In the genomic region with DNA sequence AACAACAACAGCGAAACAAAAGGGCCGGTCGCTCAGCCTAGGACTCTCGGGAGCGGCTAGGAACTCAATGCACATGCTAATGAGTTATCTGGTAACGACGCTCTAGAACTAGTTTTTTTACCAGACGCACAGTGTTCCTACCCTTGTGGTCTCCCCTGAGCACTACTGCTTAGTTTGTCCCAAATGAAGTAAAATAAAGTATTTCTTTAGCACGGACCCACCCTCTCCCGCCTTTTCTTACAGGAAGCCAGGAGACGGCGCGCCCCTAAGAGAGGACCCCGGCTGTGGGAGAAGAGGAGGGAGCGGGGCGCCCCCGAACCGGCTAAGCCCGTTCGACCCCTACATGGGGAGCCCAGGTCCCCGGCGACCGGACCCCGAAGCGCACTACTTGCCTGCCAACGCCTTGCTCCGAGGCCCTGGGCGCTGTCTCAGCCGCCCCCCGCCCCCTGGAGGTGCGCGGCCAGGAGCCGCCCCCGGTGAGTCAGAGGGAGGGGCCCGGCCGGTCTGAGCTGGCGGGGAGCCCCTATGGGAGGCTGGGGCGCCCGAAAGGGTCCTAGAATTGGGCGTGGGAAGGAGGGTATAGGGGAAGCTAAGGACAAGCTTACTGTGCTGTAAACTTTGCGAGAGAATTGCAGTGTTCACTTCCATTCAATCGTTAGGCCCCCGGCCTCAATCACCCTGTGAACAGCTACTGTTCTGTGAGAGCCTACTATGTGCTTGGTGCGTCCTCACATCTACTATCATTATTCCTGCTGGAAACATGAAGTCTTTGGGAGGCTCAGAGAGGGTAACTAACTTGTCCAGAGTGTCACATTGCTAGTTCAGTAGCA, we compare ENCODE assay signal across 8 cellular contexts. TPM values are rescaled to one million over a fixed set of nuclear protein-coding genes. Genes with fewer than 3 reads are reported as not detected.
DNase-seq lines count a peak whose midpoint lies in the region; ATAC-seq and TF ChIP-seq lines count a peak whose summit lies in the region.

No MANE protein-coding gene starts in this region.

- TF ChIP-seq POLR2A in erythroblast (IDR thresholded peaks at IDR 0.05; ENCODE audit: low read length) = no peak

- peaks cover 32 to 37% of the 10 kb centered on the region in 2 donors for H3K4me1 Mint-ChIP-seq in natural killer cell treated with Interleukin-12 subunit alpha and Interleukin-12 subunit beta and Interleukin-15 and Interleukin-18, amount 100 ng/mL, for 72 hours (ENCODE audit: low read depth in 2 of 2)

- peak; percentile 29 to 30 for DNase-seq in activated CD8-positive, alpha-beta memory T cell treated with anti-CD3 and anti-CD28 coated beads for 1 hour (ENCODE audit: extremely low read depth in 1 of 2, low read depth in 1 of 2)
- DNase-seq in erythroblast (lab: John Stamatoyannopoulos, UW) (peak; percentile 31 to 61), NCI-H82 treated with DMSO at 0.1 percent for 48 hours (lab: John Stamatoyannopoulos, UW; ENCODE audit: unreplicated experiment) (no peak)
- DNase-seq in natural killer cell treated with Interleukin-12 subunit alpha and Interleukin-12 subunit beta and Interleukin-15 and Interleukin-18, amount 100 ng/mL, for 72 hours (ENCODE audit: low spot score) = no peak

- H3K36me3 Mint-ChIP-seq in natural killer cell treated with Interleukin-12 subunit alpha and Interleukin-12 subunit beta and Interleukin-15 and Interleukin-18, amount 100 ng/mL, for 72 hours = no peaks in the 10 kb centered on the region

- H3K4me3 Mint-ChIP-seq in natural killer cell treated with Interleukin-12 subunit alpha and Interleukin-12 subunit beta and Interleukin-15 and Interleukin-18, amount 100 ng/mL, for 72 hours = peak overlapping the region; percentile 75

- peak; percentile 34 for ATAC-seq in GM18868 (IDR thresholded peaks at IDR 0.05; ENCODE audit: unreplicated experiment)
- ATAC-seq in natural killer cell treated with Interleukin-12 subunit alpha and Interleukin-12 subunit beta and Interleukin-15 and Interleukin-18, amount 100 ng/mL, for 72 hours = peak in 1 of 2 donors; percentile 35
- ATAC-seq in GM18867 (IDR thresholded peaks at IDR 0.05; ENCODE audit: unreplicated experiment) = no peak
- ATAC-seq in GM19395 (IDR thresholded peaks at IDR 0.05; ENCODE audit: unreplicated experiment) = no peak
- no peak for ATAC-seq in HG02973 (IDR thresholded peaks at IDR 0.05; ENCODE audit: unreplicated experiment)

- peaks cover 6 to 9% of the 10 kb centered on the region in 2 donors for H3K27me3 Mint-ChIP-seq in natural killer cell treated with Interleukin-12 subunit alpha and Interleukin-12 subunit beta and Interleukin-15 and Interleukin-18, amount 100 ng/mL, for 72 hours

- no peak overlapping the region for H3K27ac Mint-ChIP-seq in natural killer cell treated with Interleukin-12 subunit alpha and Interleukin-12 subunit beta and Interleukin-15 and Interleukin-18, amount 100 ng/mL, for 72 hours

- no peaks in the 10 kb centered on the region for H3K9me3 Mint-ChIP-seq in natural killer cell treated with Interleukin-12 subunit alpha and Interleukin-12 subunit beta and Interleukin-15 and Interleukin-18, amount 100 ng/mL, for 72 hours

RNA-seq across cellular contexts. Expression of gene CAPG, which starts 3.6 kb away (rescaled TPM):
- 10 to 100 TPM in 1 of 2 donors, 1 to 10 TPM in 1; 8.4 to 12.9 TPM for total RNA-seq in natural killer cell treated with Interleukin-12 subunit alpha and Interleukin-12 subunit beta and Interleukin-15 and Interleukin-18, amount 100 ng/mL, for 72 hours

RNA-seq across cellular contexts. Expression of gene SH2D6, which starts 4.7 kb away (rescaled TPM):
- under 1 TPM; 0.24 to 0.81 TPM for total RNA-seq in natural killer cell treated with Interleukin-12 subunit alpha and Interleukin-12 subunit beta and Interleukin-15 and Interleukin-18, amount 100 ng/mL, for 72 hours

RNA-seq across cellular contexts. Expression of gene ELMOD3, which starts 59.2 kb away (rescaled TPM):
- 10 to 100 TPM; 19.8 to 19.9 TPM for total RNA-seq in natural killer cell treated with Interleukin-12 subunit alpha and Interleukin-12 subunit beta and Interleukin-15 and Interleukin-18, amount 100 ng/mL, for 72 hours

RNA-seq across cellular contexts. Expression of gene RETSAT, which starts 59.5 kb away (rescaled TPM):
- total RNA-seq in natural killer cell treated with Interleukin-12 subunit alpha and Interleukin-12 subunit beta and Interleukin-15 and Interleukin-18, amount 100 ng/mL, for 72 hours = 10 to 100 TPM; 25.5 to 32.7 TPM

Comparison
In these comparisons a context has a peak if more than half of its experiments do, and no peak if none do; other contexts are left out.
1. DNase-seq: peak in activated CD8-positive, alpha-beta memory T cell treated with anti-CD3 and anti-CD28 coated beads for 1 hour (2 of 2) and erythroblast (2 of 2); none in natural killer cell treated with Interleukin-12 subunit alpha and Interleukin-12 subunit beta and Interleukin-15 and Interleukin-18, amount 100 ng/mL, for 72 hours (single experiment) and NCI-H82 treated with DMSO at 0.1 percent for 48 hours (single experiment).